Comparison of ENCODE assay signal across 1 cellular context in the genomic region with DNA sequence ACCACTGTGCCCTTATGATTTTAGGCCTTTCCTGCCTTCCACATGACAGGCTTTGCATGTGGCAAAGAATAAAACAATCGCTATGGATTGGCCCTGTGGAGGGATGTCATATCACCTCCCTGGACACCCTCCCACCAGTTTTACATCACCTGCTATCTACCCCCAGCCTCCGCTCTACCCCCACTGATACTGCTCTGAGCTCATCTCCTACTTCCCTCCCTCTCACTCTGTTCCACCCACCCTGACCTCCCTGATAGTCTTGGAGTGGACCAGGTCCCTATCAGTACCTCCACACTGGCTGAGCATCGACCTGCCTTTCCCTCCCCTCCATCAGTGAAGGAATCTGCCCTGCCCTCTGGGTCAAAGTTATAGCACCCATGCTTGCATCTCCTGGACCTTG.
TF ChIP-seq lines count a peak whose summit lies in the region.

No MANE protein-coding gene starts in this region.

TF ChIP-seq in HEK293, 187 proteins besides CTCF, POLR2A, EP300 and RAD21 (continued from another document):
- no peak for TF ChIP-seq ZNF394 (tag by site-specific recombination; IDR thresholded peaks at IDR 0.05; ENCODE audit: borderline replicate concordance)
- no peak for TF ChIP-seq ZNF211 (tag by site-specific recombination; IDR thresholded peaks at IDR 0.05; ENCODE audit: low read depth)
- no peak for TF ChIP-seq ZNF174 (tag by site-specific recombination; IDR thresholded peaks at IDR 0.05)
- no peak for TF ChIP-seq ZNF792 (tag by site-specific recombination; IDR thresholded peaks at IDR 0.05)
- TF ChIP-seq ZBTB21 (tag by site-specific recombination; IDR thresholded peaks at IDR 0.05): no peak
- TF ChIP-seq, protein P1, sequence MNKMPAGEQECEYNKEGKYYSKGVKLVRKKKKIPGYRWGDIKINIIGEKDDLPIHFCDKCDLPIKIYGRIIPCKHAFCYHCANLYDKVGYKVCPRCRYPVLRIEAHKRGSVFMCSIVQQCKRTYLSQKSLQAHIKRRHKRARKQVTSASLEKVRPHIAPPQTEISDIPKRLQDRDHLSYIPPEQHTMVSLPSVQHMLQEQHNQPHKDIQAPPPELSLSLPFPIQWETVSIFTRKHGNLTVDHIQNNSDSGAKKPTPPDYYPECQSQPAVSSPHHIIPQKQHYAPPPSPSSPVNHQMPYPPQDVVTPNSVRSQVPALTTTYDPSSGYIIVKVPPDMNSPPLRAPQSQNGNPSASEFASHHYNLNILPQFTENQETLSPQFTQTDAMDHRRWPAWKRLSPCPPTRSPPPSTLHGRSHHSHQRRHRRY (tag by site-specific recombination; IDR thresholded peaks at IDR 0.05): no peak
- TF ChIP-seq ZNF473 (tag by site-specific recombination; IDR thresholded peaks at IDR 0.05): no peak
- TF ChIP-seq, protein P2, sequence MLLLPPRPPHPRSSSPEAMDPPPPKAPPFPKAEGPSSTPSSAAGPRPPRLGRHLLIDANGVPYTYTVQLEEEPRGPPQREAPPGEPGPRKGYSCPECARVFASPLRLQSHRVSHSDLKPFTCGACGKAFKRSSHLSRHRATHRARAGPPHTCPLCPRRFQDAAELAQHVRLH (tag by site-specific recombination; IDR thresholded peaks at IDR 0.05): no peak
- TF ChIP-seq ZNF658 (tag by site-specific recombination; IDR thresholded peaks at IDR 0.05): no peak
- TF ChIP-seq ZIC2 (tag by site-specific recombination; IDR thresholded peaks at IDR 0.05): no peak
- no peak for TF ChIP-seq ZNF341 (tag by site-specific recombination; IDR thresholded peaks at IDR 0.05; ENCODE audit: low read depth)
